Comparison of ENCODE assay signal across 23 cellular contexts in the genomic region with DNA sequence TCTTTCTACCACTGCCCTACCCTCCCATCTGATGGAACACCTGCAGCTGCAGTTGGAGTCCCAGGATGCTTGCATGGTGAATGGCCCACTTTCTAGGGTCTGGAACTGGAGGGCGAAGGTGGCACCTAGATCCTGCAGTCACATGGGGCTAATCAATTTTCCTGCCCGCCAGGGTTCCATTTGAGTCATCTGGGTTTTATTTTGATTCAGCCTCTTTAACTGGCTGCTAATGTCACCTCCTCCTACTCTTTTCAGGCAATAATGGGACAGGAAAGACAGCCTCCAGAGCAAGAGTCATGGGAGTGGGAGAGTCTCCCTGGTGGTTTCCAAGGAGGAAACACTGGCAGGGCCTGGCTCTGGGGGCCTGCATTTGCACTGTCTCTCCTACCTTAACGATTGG. TPM values are rescaled to one million over a fixed set of nuclear protein-coding genes. Genes with fewer than 3 reads are reported as not detected.
DNase-seq lines count a peak whose midpoint lies in the region; TF ChIP-seq lines count a peak whose summit lies in the region.
"Had no signal": no experiment of that assay in that cellular context is flagged by ENCODE, and none has a peak within 500 bp of the region (broad histone marks: within the 10 kb centered on the region; RNA-seq: fewer than 3 reads in every experiment).

No MANE protein-coding gene starts in this region.

- H3K27ac ChIP-seq in HUES48 (ENCODE audit: low read depth, low read length): peak overlapping the region; percentile 10
- no peak overlapping the region for H3K27ac ChIP-seq in neuronal stem cell (replicated peaks; ENCODE audit: low read length)
- no peak overlapping the region for H3K27ac ChIP-seq in brain microvascular endothelial cell
- H3K27ac ChIP-seq: KMS-11, SK-N-MC had no signal

- H3K27me3 ChIP-seq in HUES48 (ENCODE audit: control insufficient read depth, insufficient read depth, low read length) (no peaks in the 10 kb centered on the region), neuronal stem cell (ENCODE audit: control insufficient read depth in 3 of 3, insufficient read depth in 3 of 3, low read depth in 1 of 3, low read length in 3 of 3) (peaks cover 0 to 1% (median 0%) of the 10 kb centered on the region in 3 experiments), HAP-1 (ENCODE audit: low read depth) (no peaks in the 10 kb centered on the region), brain microvascular endothelial cell (replicated peaks) (no peaks in the 10 kb centered on the region)

- no peak overlapping the region for H2AFZ ChIP-seq in neuronal stem cell (ENCODE audit: low read length)
- H2AFZ ChIP-seq: GM23338 had no signal

- TF ChIP-seq CTCF in brain microvascular endothelial cell (IDR thresholded peaks at IDR 0.05; ENCODE audit: low read depth, low read length, missing control alignments): no peak

- no peaks in the 10 kb centered on the region for H3K9me3 Mint-ChIP-seq in activated naive CD4-positive, alpha-beta T cell treated with anti-CD3 and anti-CD28 coated beads for 36 hours
- no peaks in the 10 kb centered on the region for H3K9me3 Mint-ChIP-seq in activated naive CD4-positive, alpha-beta T cell treated with anti-CD3 and anti-CD28 coated beads, Interleukin-2, amount 10 ng/mL, durations not matched to agents 7 days and 5 days
- H3K9me3 Mint-ChIP-seq: CD4-positive, CD25-positive, alpha-beta regulatory T cell; GM23338 had no signal

- H3K9me3 ChIP-seq in HUES48 (ENCODE audit: control insufficient read depth, insufficient read depth, low read length) (no peaks in the 10 kb centered on the region), neuronal stem cell (replicated peaks in 1 of 2; ENCODE audit: control insufficient read depth in 2 of 2, insufficient read depth in 1 of 2, low read depth in 1 of 2, low read length in 2 of 2) (no peaks in the 10 kb centered on the region), HAP-1 (no peaks in the 10 kb centered on the region)

- no peak overlapping the region for H3K4me3 Mint-ChIP-seq in activated naive CD4-positive, alpha-beta T cell treated with anti-CD3 and anti-CD28 coated beads for 36 hours
- H3K4me3 Mint-ChIP-seq in activated naive CD4-positive, alpha-beta T cell treated with anti-CD3 and anti-CD28 coated beads, Interleukin-2, amount 10 ng/mL, durations not matched to agents 7 days and 5 days: no peak overlapping the region
- H3K4me3 Mint-ChIP-seq: GM23338 had no signal

- WGBS in neuronal stem cell (ENCODE audit: extremely low coverage in 2 of 2, insufficient read length in 2 of 2, insufficient replicate concordance in 1 of 2), 2 donors: no CpG with 5 or more reads among the region's 3 CpGs

- H2BK15ac ChIP-seq in neuronal stem cell (ENCODE audit: low read length): no peak overlapping the region

- H3K23ac ChIP-seq in neuronal stem cell (ENCODE audit: low read depth, low read length, poor library complexity): no peak overlapping the region

- no peak overlapping the region for H2BK12ac ChIP-seq in neuronal stem cell (ENCODE audit: low read length)

- no peak overlapping the region for H3K9ac ChIP-seq in HUES48 (ENCODE audit: low read depth, low read length)
- H3K9ac ChIP-seq in neuronal stem cell (ENCODE audit: low read depth, low read length, poor library complexity): no peak overlapping the region
- H3K9ac ChIP-seq: KMS-11 had no signal

- no peak overlapping the region for H3K4ac ChIP-seq in neuronal stem cell (ENCODE audit: low read length)

- H3K36me3 Mint-ChIP-seq in activated naive CD4-positive, alpha-beta T cell treated with anti-CD3 and anti-CD28 coated beads for 36 hours (ENCODE audit: low read depth): peaks cover 10% of the 10 kb centered on the region
- H3K36me3 Mint-ChIP-seq in activated naive CD4-positive, alpha-beta T cell treated with anti-CD3 and anti-CD28 coated beads, Interleukin-2, amount 10 ng/mL, durations not matched to agents 7 days and 5 days: peaks cover 17% of the 10 kb centered on the region

- H3K4me3 ChIP-seq in HUES48 (ENCODE audit: low read depth, low read length): no peak overlapping the region
- H3K4me3 ChIP-seq in neuronal stem cell (ENCODE audit: low read length in 2 of 2): no peak overlapping the region
- H3K4me3 ChIP-seq in HAP-1: no peak overlapping the region
- H3K4me3 ChIP-seq in brain microvascular endothelial cell (ENCODE audit: low read depth, low read length): no peak overlapping the region
- H3K4me3 ChIP-seq: GM12878, GM23338, SK-N-MC had no signal

- in situ Hi-C loops in HAP-1 (cut with MboI; ENCODE audit: low sequenced_read_pairs) (no loop called here), brain microvascular endothelial cell (cut with HindIII; ENCODE audit: low pct_ligation_motif_present, low sequenced_read_pairs) (no loop called here)

- H3K14ac ChIP-seq in neuronal stem cell (ENCODE audit: low read length): no peak overlapping the region

- no peak overlapping the region for H4K8ac ChIP-seq in neuronal stem cell (ENCODE audit: low read depth, low read length)

- H3K4me2 ChIP-seq in neuronal stem cell (ENCODE audit: insufficient read depth, low read length, poor library complexity, severe bottlenecking): no peak overlapping the region
- H3K4me2 ChIP-seq: GM23338, KMS-11 had no signal

- H2BK5ac ChIP-seq in neuronal stem cell (ENCODE audit: low read length): no peak overlapping the region

- CTCF ChIA-PET in activated naive CD4-positive, alpha-beta T cell treated with anti-CD3 and anti-CD28 coated beads for 36 hours (lab: Charles Lee): interaction anchor here (0.6 to 1.1 kb wide), 2 partner anchors 14 to 25 kb away, joined by 3 read pairs; no protein-coding TSS in a partner anchor
- CTCF ChIA-PET in activated naive CD4-positive, alpha-beta T cell treated with anti-CD3 and anti-CD28 coated beads, Interleukin-2, amount 10 ng/mL, durations not matched to agents 7 days and 5 days (lab: Charles Lee): interaction anchor here (2.0 kb wide), 1 partner anchor 28 kb away, joined by 4 read pairs; no protein-coding TSS in a partner anchor

- peak overlapping the region; percentile 51 for H2AK5ac ChIP-seq in neuronal stem cell (ENCODE audit: low read depth, low read length)

- H3K4me1 ChIP-seq in HUES48 (ENCODE audit: control insufficient read depth, insufficient read depth, low read length) (peaks cover 29% of the 10 kb centered on the region), neuronal stem cell (ENCODE audit: control insufficient read depth in 2 of 2, insufficient read depth in 1 of 2, low read depth in 1 of 2, low read length in 2 of 2) (peaks cover 13 to 24% of the 10 kb centered on the region in 2 donors), HAP-1 (peaks cover 10% of the 10 kb centered on the region)

- H4K91ac ChIP-seq in neuronal stem cell (ENCODE audit: low read depth, low read length, poor library complexity): no peak overlapping the region

- H3K27ac Mint-ChIP-seq in activated naive CD4-positive, alpha-beta T cell treated with anti-CD3 and anti-CD28 coated beads for 36 hours: no peak overlapping the region
- no peak overlapping the region for H3K27ac Mint-ChIP-seq in activated naive CD4-positive, alpha-beta T cell treated with anti-CD3 and anti-CD28 coated beads, Interleukin-2, amount 10 ng/mL, durations not matched to agents 7 days and 5 days
- H3K27ac Mint-ChIP-seq: CD4-positive, CD25-positive, alpha-beta regulatory T cell; GM23338 had no signal

- H3K36me3 ChIP-seq in HUES48 (ENCODE audit: control insufficient read depth, insufficient read depth, low read length): peaks cover 9% of the 10 kb centered on the region
- H3K36me3 ChIP-seq in neuronal stem cell (replicated peaks in 1 of 2; ENCODE audit: control insufficient read depth in 2 of 2, insufficient read depth in 2 of 2, low read length in 2 of 2): peaks cover 2 to 24% of the 10 kb centered on the region in 2 donors
- peaks cover 9% of the 10 kb centered on the region for H3K36me3 ChIP-seq in HAP-1 (replicated peaks)
- H3K36me3 ChIP-seq in brain microvascular endothelial cell (replicated peaks): peaks cover 5% of the 10 kb centered on the region

- H3K79me1 ChIP-seq in neuronal stem cell (ENCODE audit: low read depth, low read length): peaks cover 4% of the 10 kb centered on the region

- no peak overlapping the region for H3K18ac ChIP-seq in neuronal stem cell (ENCODE audit: low read length)

- H3K27me3 Mint-ChIP-seq in activated naive CD4-positive, alpha-beta T cell treated with anti-CD3 and anti-CD28 coated beads for 36 hours (ENCODE audit: low read depth): no peaks in the 10 kb centered on the region
- peaks cover 21% of the 10 kb centered on the region for H3K27me3 Mint-ChIP-seq in activated naive CD4-positive, alpha-beta T cell treated with anti-CD3 and anti-CD28 coated beads, Interleukin-2, amount 10 ng/mL, durations not matched to agents 7 days and 5 days

- intact Hi-C loops in activated naive CD4-positive, alpha-beta T cell treated with anti-CD3 and anti-CD28 coated beads for 36 hours (cut with micrococcal nuclease): no loop called here

- H2BK120ac ChIP-seq in neuronal stem cell (ENCODE audit: low read depth, low read length): no peak overlapping the region

- DNase-seq in activated naive CD4-positive, alpha-beta T cell treated with anti-CD3 and anti-CD28 coated beads for 36 hours: peak; percentile 43
- DNase-seq in activated naive CD4-positive, alpha-beta T cell treated with anti-CD3 and anti-CD28 coated beads, Interleukin-2, amount 10 ng/mL, durations not matched to agents 7 days and 5 days: no peak
- peak; percentile 30 for DNase-seq in D341Med (ENCODE audit: low spot score)
- no peak for DNase-seq in neuronal stem cell (ENCODE audit: low spot score)
- no peak for DNase-seq in HAP-1 (ENCODE audit: low spot score in 2 of 2)
- no peak for DNase-seq in brain microvascular endothelial cell
- DNase-seq: AML-193; CD4-positive, CD25-positive, alpha-beta regulatory T cell; DMS53; EL; MV-4-11; NCI-H1694 treated with DMSO at 0.1 percent for 48 hours; NCI-H510A; NCI-H82; OCI-M1; SHP77 had no signal

- H3K4me1 Mint-ChIP-seq in activated naive CD4-positive, alpha-beta T cell treated with anti-CD3 and anti-CD28 coated beads for 36 hours (ENCODE audit: low read depth): peaks cover 34% of the 10 kb centered on the region
- peaks cover 21% of the 10 kb centered on the region for H3K4me1 Mint-ChIP-seq in activated naive CD4-positive, alpha-beta T cell treated with anti-CD3 and anti-CD28 coated beads, Interleukin-2, amount 10 ng/mL, durations not matched to agents 7 days and 5 days

RNA-seq across cellular contexts. Expression of gene TBKBP1, which starts 3.8 kb away (rescaled TPM):
- 10 to 100 TPM; 19.5 to 19.7 TPM for total RNA-seq in activated naive CD4-positive, alpha-beta T cell treated with anti-CD3 and anti-CD28 coated beads for 36 hours
- 12.8 TPM for polyA plus RNA-seq in neuronal stem cell (2013, experiment 1 of 2)
- polyA plus RNA-seq in neuronal stem cell (2013, experiment 2 of 2): 13.4 TPM

RNA-seq across cellular contexts. Expression of gene KPNB1, which starts 40.4 kb away (rescaled TPM):
- total RNA-seq in activated naive CD4-positive, alpha-beta T cell treated with anti-CD3 and anti-CD28 coated beads for 36 hours: 100 to 1,000 TPM; 602 to 614 TPM
- 208 TPM for polyA plus RNA-seq in neuronal stem cell (2013, experiment 1 of 2)
- polyA plus RNA-seq in neuronal stem cell (2013, experiment 2 of 2): 239 TPM

RNA-seq across cellular contexts. Expression of gene TBX21, which starts 42.9 kb away (rescaled TPM):
- 10 to 100 TPM; 50.6 to 52.3 TPM for total RNA-seq in activated naive CD4-positive, alpha-beta T cell treated with anti-CD3 and anti-CD28 coated beads for 36 hours
- not detected for polyA plus RNA-seq in neuronal stem cell (2013, experiment 1 of 2)
- polyA plus RNA-seq in neuronal stem cell (2013, experiment 2 of 2): 0.01 TPM
- total RNA-seq: GM23338, HT-29, RPMI7951 had no signal
- polyA plus RNA-seq: GM23338 had no signal

Comparison
In these comparisons a context has a peak if more than half of its experiments do, and no peak if none do; other contexts are left out.
1. DNase-seq: peak in activated naive CD4-positive, alpha-beta T cell treated with anti-CD3 and anti-CD28 coated beads for 36 hours (single experiment) and D341Med (single experiment); none in activated naive CD4-positive, alpha-beta T cell treated with anti-CD3 and anti-CD28 coated beads, Interleukin-2, amount 10 ng/mL, durations not matched to agents 7 days and 5 days (single experiment), neuronal stem cell (single experiment), HAP-1 (0 of 2) and brain microvascular endothelial cell (single experiment).